15 cellular contexts compared by ENCODE assay signal in genomic region chr1:106571109-106571508, GRCh38.
A peak's percentile ranks its signal among the peaks of the same experiment; 100 is the strongest.
DNase-seq lines count a peak whose midpoint lies in the region; ATAC-seq and TF ChIP-seq lines count a peak whose summit lies in the region.
"Had no signal": no experiment of that assay in that cellular context is flagged by ENCODE, and none has a peak within 500 bp of the region (broad histone marks: within the 10 kb centered on the region; RNA-seq: fewer than 3 reads in every experiment).

No MANE protein-coding gene starts in this region.

- H3K4me3 Mint-ChIP-seq in activated T-helper 17 cell treated with anti-CD3 and anti-CD28 coated beads, Interleukin-2, amount 50 U/mL, for 72 hours, result no peak overlapping the region
- H3K4me3 Mint-ChIP-seq: CD8-positive, alpha-beta memory T cell had no signal

- H3K4me3 ChIP-seq in left ventricle myocardium inferior (no peak overlapping the region), heart right ventricle (no peak overlapping the region), choroid plexus epithelial cell (ENCODE audit: low read depth, low read length) (no peak overlapping the region), left lung (no peak overlapping the region)
- H3K4me3 ChIP-seq: BLaER1 treated with 17β-estradiol and CSF1 and Interleukin-3, amounts not matched to agents 10 nM and 100 nM; HAP-1; PC-9 had no signal

- no peak for TF ChIP-seq CTCF in left ventricle myocardium inferior (IDR thresholded peaks at IDR 0.05; ENCODE audit: borderline replicate concordance)
- no peak for TF ChIP-seq CTCF in heart right ventricle (IDR thresholded peaks at IDR 0.05)
- TF ChIP-seq CTCF in choroid plexus epithelial cell (conservative IDR thresholded peaks at IDR 0.05; ENCODE audit: low read depth, low read length), result no peak
- no peak for TF ChIP-seq CTCF in left lung (IDR thresholded peaks at IDR 0.05)

- H3K9me3 Mint-ChIP-seq in activated T-helper 17 cell treated with anti-CD3 and anti-CD28 coated beads, Interleukin-2, amount 50 U/mL, for 72 hours, result peaks cover 3% of the 10 kb centered on the region

- H3K9me3 ChIP-seq in left ventricle myocardium inferior (replicated peaks), result no peaks in the 10 kb centered on the region
- H3K9me3 ChIP-seq in heart right ventricle, result peaks cover 0 to 4% (median 0%) of the 10 kb centered on the region in 11 donors
- H3K9me3 ChIP-seq in left lung, result no peaks in the 10 kb centered on the region
- H3K9me3 ChIP-seq: HAP-1 had no signal

- WGBS in heart right ventricle, 2 donors, result 76 to 81% methylated on average over 4 of the region's 4 CpGs

- H3K27me3 Mint-ChIP-seq in activated T-helper 17 cell treated with anti-CD3 and anti-CD28 coated beads, Interleukin-2, amount 50 U/mL, for 72 hours, result no peaks in the 10 kb centered on the region
- H3K27me3 Mint-ChIP-seq: CD8-positive, alpha-beta memory T cell had no signal

- no peak overlapping the region for H3K27ac Mint-ChIP-seq in activated T-helper 17 cell treated with anti-CD3 and anti-CD28 coated beads, Interleukin-2, amount 50 U/mL, for 72 hours
- H3K27ac Mint-ChIP-seq: CD8-positive, alpha-beta memory T cell had no signal

- peak overlapping the region; percentile 32 for H3K27ac ChIP-seq in left ventricle myocardium inferior (replicated peaks)
- H3K27ac ChIP-seq in heart right ventricle, result no peak overlapping the region
- H3K27ac ChIP-seq in left lung, result no peak overlapping the region
- H3K27ac ChIP-seq: BLaER1 treated with 17β-estradiol and CSF1 and Interleukin-3, amounts not matched to agents 10 nM and 100 nM; PC-9 had no signal

- ATAC-seq in heart right ventricle (no peak), left lung (peak; percentile 70), GM19328 (IDR thresholded peaks at IDR 0.05; ENCODE audit: unreplicated experiment) (no peak)
- no peak for ATAC-seq in activated T-helper 17 cell treated with anti-CD3 and anti-CD28 coated beads, Interleukin-2, amount 50 U/mL, for 72 hours (replicated peaks)

- DNase-seq in left ventricle myocardium inferior, result no peak
- no peak for DNase-seq in heart right ventricle
- DNase-seq in choroid plexus epithelial cell (ENCODE audit: low read depth), result peak; percentile 2
- no peak for DNase-seq in left lung
- no peak for DNase-seq in NCI-H1092 (lab: John Stamatoyannopoulos, UW)
- no peak for DNase-seq in midbrain (lab: John Stamatoyannopoulos, UW)
- DNase-seq: CD8-positive, alpha-beta memory T cell; DMS79; NCI-H187 treated with DMSO at 0.1 percent for 48 hours; NCI-H748 treated with DMSO at 0.1 percent for 48 hours; PC-9 had no signal

- H3K36me3 ChIP-seq in left ventricle myocardium inferior, result no peaks in the 10 kb centered on the region
- no peaks in the 10 kb centered on the region for H3K36me3 ChIP-seq in heart right ventricle
- no peaks in the 10 kb centered on the region for H3K36me3 ChIP-seq in left lung
- H3K36me3 ChIP-seq: BLaER1 treated with 17β-estradiol and CSF1 and Interleukin-3, amounts not matched to agents 10 nM and 100 nM; HAP-1 had no signal

- intact Hi-C loops in left ventricle myocardium inferior (cut with micrococcal nuclease) (no loop called here), heart right ventricle (cut with DNase I) (no loop called here), left lung (cut with DNase I) (no loop called here)

- H3K27me3 ChIP-seq in left ventricle myocardium inferior (ENCODE audit: low read depth) (no peaks in the 10 kb centered on the region), heart right ventricle (no peaks in the 10 kb centered on the region), left lung (no peaks in the 10 kb centered on the region)
- H3K27me3 ChIP-seq: BLaER1 treated with 17β-estradiol and CSF1 and Interleukin-3, amounts not matched to agents 10 nM and 100 nM had no signal

- H3K36me3 Mint-ChIP-seq in activated T-helper 17 cell treated with anti-CD3 and anti-CD28 coated beads, Interleukin-2, amount 50 U/mL, for 72 hours (ENCODE audit: low read depth), result no peaks in the 10 kb centered on the region
- H3K36me3 Mint-ChIP-seq: CD8-positive, alpha-beta memory T cell had no signal

- H3K4me1 ChIP-seq in left ventricle myocardium inferior, result no peaks in the 10 kb centered on the region
- no peaks in the 10 kb centered on the region for H3K4me1 ChIP-seq in heart right ventricle
- no peaks in the 10 kb centered on the region for H3K4me1 ChIP-seq in left lung
- H3K4me1 ChIP-seq: HAP-1 had no signal

- H3K4me1 Mint-ChIP-seq in activated T-helper 17 cell treated with anti-CD3 and anti-CD28 coated beads, Interleukin-2, amount 50 U/mL, for 72 hours, result no peaks in the 10 kb centered on the region
- H3K4me1 Mint-ChIP-seq: CD8-positive, alpha-beta memory T cell had no signal
